1 cellular context compared by ENCODE assay signal in the genomic region with DNA sequence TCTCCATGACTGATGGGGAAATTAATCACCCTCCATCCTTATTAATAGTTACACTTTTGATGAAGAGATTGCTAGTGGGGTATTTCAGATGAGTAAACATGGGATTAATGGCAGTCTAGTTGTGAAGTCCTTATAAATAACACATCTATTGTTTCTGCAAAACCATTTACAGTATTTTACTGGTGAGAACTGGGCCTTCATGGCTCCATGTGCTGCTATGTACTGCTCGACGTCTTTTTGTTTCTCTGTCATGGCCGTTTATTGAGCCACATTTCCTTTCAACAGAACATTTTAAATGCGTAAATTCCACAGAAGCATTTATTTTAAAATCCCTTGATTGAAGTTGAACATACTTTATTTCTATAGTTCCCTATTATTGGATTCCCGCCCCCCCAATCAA.
TF ChIP-seq lines count a peak whose summit lies in the region.

No MANE protein-coding gene starts in this region.

TF ChIP-seq in K562, 482 proteins besides CTCF, POLR2A, EP300 and RAD21:
- TF ChIP-seq, protein P1, sequence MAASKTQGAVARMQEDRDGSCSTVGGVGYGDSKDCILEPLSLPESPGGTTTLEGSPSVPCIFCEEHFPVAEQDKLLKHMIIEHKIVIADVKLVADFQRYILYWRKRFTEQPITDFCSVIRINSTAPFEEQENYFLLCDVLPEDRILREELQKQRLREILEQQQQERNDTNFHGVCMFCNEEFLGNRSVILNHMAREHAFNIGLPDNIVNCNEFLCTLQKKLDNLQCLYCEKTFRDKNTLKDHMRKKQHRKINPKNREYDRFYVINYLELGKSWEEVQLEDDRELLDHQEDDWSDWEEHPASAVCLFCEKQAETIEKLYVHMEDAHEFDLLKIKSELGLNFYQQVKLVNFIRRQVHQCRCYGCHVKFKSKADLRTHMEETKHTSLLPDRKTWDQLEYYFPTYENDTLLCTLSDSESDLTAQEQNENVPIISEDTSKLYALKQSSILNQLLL (CRISPR knock-in tag; IDR thresholded peaks at IDR 0.05; ENCODE audit: borderline replicate concordance): peak; percentile 40; the same call in 1 of the 2 replicates
- TF ChIP-seq ZNF445 (CRISPR knock-in tag; IDR thresholded peaks at IDR 0.05; ENCODE audit: low read depth): no peak
- 0 out of 2 replicates have a peak, but pooled peaks have one; percentile 15 for TF ChIP-seq ZNF431 (CRISPR knock-in tag; IDR thresholded peaks at IDR 0.05)
- TF ChIP-seq MCM5 (IDR thresholded peaks at IDR 0.05; ENCODE audit: low read depth): no peak
- TF ChIP-seq USF2 (CRISPR knock-in tag; IDR thresholded peaks at IDR 0.05): no peak
- TF ChIP-seq L3MBTL2 (IDR thresholded peaks at IDR 0.05): peak; percentile 52; the same call in 1 of the 2 replicates
- no peak for TF ChIP-seq ZBTB5 (IDR thresholded peaks at IDR 0.05)
TF ChIP-seq in K562: peak in this region for 3.
